Comparison of ENCODE assay signal across 10 cellular contexts in the genomic region with DNA sequence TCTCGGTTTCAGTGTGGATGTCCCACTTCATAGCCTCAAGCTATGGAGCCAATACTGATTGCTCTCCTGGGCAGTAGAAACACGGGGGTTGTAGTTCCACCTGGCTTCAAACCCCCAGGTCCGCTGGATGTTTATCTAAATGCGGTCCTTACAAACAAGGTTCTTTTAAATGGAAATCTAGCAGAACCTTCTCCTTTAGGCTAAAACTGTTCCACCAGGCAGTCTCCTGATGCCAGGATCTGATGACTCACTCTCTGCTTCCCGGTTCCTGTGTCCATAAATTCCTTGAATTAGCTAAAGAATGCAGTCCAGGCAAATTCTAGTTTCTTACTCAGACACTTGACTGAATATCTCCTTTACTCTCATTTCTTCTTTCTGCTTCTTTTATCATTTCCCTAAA.
A peak's percentile ranks its signal among the peaks of the same experiment; 100 is the strongest.
DNase-seq lines count a peak whose midpoint lies in the region; ATAC-seq and TF ChIP-seq lines count a peak whose summit lies in the region.
"Had no signal": no experiment of that assay in that cellular context is flagged by ENCODE, and none has a peak within 500 bp of the region (broad histone marks: within the 10 kb centered on the region; RNA-seq: fewer than 3 reads in every experiment).

No MANE protein-coding gene starts in this region.

- H3K79me2 ChIP-seq in fibroblast of lung (ENCODE audit: control insufficient read depth, insufficient read depth, low read length) (no peaks in the 10 kb centered on the region), trophoblast cell (ENCODE audit: control insufficient read depth, insufficient read depth, low read length, poor library complexity) (no peaks in the 10 kb centered on the region)

- H3K9me3 ChIP-seq in fibroblast of lung (ENCODE audit: control insufficient read depth, insufficient read depth, low read depth, low read length) = no peaks in the 10 kb centered on the region
- peaks cover 2% of the 10 kb centered on the region for H3K9me3 ChIP-seq in trophoblast cell (ENCODE audit: insufficient read depth, low read depth, low read length)

- peak overlapping the region; percentile 36 for H2BK120ac ChIP-seq in trophoblast cell (ENCODE audit: insufficient read depth, low read length, poor library complexity)

- no peaks in the 10 kb centered on the region for H3K4me1 ChIP-seq in fibroblast of lung (ENCODE audit: control insufficient read depth, extremely low read depth, insufficient read depth, low read length)
- H3K4me1 ChIP-seq in trophoblast cell (ENCODE audit: control insufficient read depth in 1 of 2, insufficient read depth in 2 of 2, low read length in 2 of 2) = peaks cover 0 to 2% of the 10 kb centered on the region in 2 experiments

- no peak overlapping the region for H3K4me2 ChIP-seq in fibroblast of lung (ENCODE audit: extremely low read depth, insufficient read depth, low read length)
- H3K4me2 ChIP-seq in trophoblast cell (ENCODE audit: low read length) = no peak overlapping the region

- in situ Hi-C loops in SK-MEL-5 (cut with HindIII; ENCODE audit: low pct_unique_long_range_greater_than_20kb, low sequenced_read_pairs) = no loop called here

- H3K4me3 ChIP-seq in fibroblast of lung (replicated peaks in 1 of 4; ENCODE audit: control extremely low read depth in 1 of 4, insufficient read depth in 1 of 4, low read depth in 3 of 4, low read length in 4 of 4) (no peak overlapping the region), trophoblast cell (ENCODE audit: low read depth, low read length) (no peak overlapping the region)
- H3K4me3 ChIP-seq: cardiac muscle cell had no signal

- H3K79me1 ChIP-seq in trophoblast cell (ENCODE audit: low read length) = peaks cover 11% of the 10 kb centered on the region

- H2AFZ ChIP-seq in fibroblast of lung (ENCODE audit: low read length) (peak overlapping the region; percentile 61), trophoblast cell (ENCODE audit: insufficient read depth, low read length, poor library complexity) (no peak overlapping the region)

- H3K27ac ChIP-seq in fibroblast of lung (ENCODE audit: insufficient read depth, low read length) = peak overlapping the region; percentile 22
- peak overlapping the region; percentile 91 for H3K27ac ChIP-seq in trophoblast cell (ENCODE audit: low read depth, low read length)
- H3K27ac ChIP-seq: cardiac muscle cell had no signal

- H4K8ac ChIP-seq in trophoblast cell (ENCODE audit: low read depth, low read length) = peak overlapping the region; percentile 46

- H3K9ac ChIP-seq in fibroblast of lung (ENCODE audit: insufficient read depth, low read length) = no peak overlapping the region
- no peak overlapping the region for H3K9ac ChIP-seq in trophoblast cell (ENCODE audit: low read length)

- TF ChIP-seq CTCF in fibroblast of lung (conservative IDR thresholded peaks at IDR 0.05 in 1 of 2, IDR thresholded peaks at IDR 0.05 in 1 of 2; ENCODE audit: low read depth in 1 of 2, low read length in 2 of 2) = no peak

- H3K23ac ChIP-seq in trophoblast cell (ENCODE audit: low read length) = no peak overlapping the region

- ATAC-seq in HG03159 (IDR thresholded peaks at IDR 0.05; ENCODE audit: unreplicated experiment) = no peak

- no CpG with 5 or more reads among the region's 5 CpGs for WGBS in trophoblast cell (ENCODE audit: extremely low coverage, insufficient coverage, insufficient read length)

- peak overlapping the region; percentile 55 for H4K91ac ChIP-seq in trophoblast cell (ENCODE audit: low read depth, low read length)

- H3K4ac ChIP-seq in trophoblast cell (ENCODE audit: low read depth, low read length) = no peak overlapping the region

- H3K18ac ChIP-seq in trophoblast cell (ENCODE audit: low read length) = no peak overlapping the region

- H3K36me3 ChIP-seq in fibroblast of lung (ENCODE audit: control insufficient read depth, insufficient read depth, low read length) (no peaks in the 10 kb centered on the region), trophoblast cell (ENCODE audit: control insufficient read depth in 1 of 2, insufficient read depth in 2 of 2, low read length in 2 of 2) (peaks cover 2% of the 10 kb centered on the region in 2 experiments)
- H3K36me3 ChIP-seq: cardiac muscle cell had no signal

- H2AK5ac ChIP-seq in trophoblast cell (ENCODE audit: low read length) = no peak overlapping the region

- peak overlapping the region; percentile 67 for H2BK5ac ChIP-seq in trophoblast cell (ENCODE audit: low read depth, low read length, poor library complexity)

- peak overlapping the region; percentile 46 for H2BK12ac ChIP-seq in trophoblast cell (ENCODE audit: low read length)

- H3K27me3 ChIP-seq in fibroblast of lung (ENCODE audit: control insufficient read depth, insufficient read depth, low read length) (no peaks in the 10 kb centered on the region), trophoblast cell (ENCODE audit: insufficient read depth, low read length) (no peaks in the 10 kb centered on the region)
- H3K27me3 ChIP-seq: cardiac muscle cell had no signal

- no peak overlapping the region for H3K14ac ChIP-seq in trophoblast cell (ENCODE audit: low read length)

- DNase-seq in GM03348 (ENCODE audit: low spot score) (peak; percentile 82), SK-MEL-5 (ENCODE audit: low read depth, low spot score) (peak; percentile 53), fibroblast of lung (ENCODE audit: low read depth in 2 of 2) (peak; percentile 72 to 93), trophoblast cell (peak; percentile 69 to 91), putamen (ENCODE audit: low spot score) (no peak), SK-N-DZ (ENCODE audit: low spot score) (no peak)
- DNase-seq in activated CD4-positive, alpha-beta T cell treated with anti-CD3 and anti-CD28 coated beads for 48 hours = no peak
- DNase-seq: activated CD4-positive, alpha-beta T cell treated with anti-CD3 and anti-CD28 coated beads for 4 hours had no signal

- no peak overlapping the region for H4K12ac ChIP-seq in trophoblast cell (ENCODE audit: low read depth, low read length)

- H4K20me1 ChIP-seq in fibroblast of lung (ENCODE audit: control insufficient read depth, extremely low read depth, insufficient read depth, low read length) = no peaks in the 10 kb centered on the region

Comparison
In these comparisons a context has a peak if more than half of its experiments do, and no peak if none do; other contexts are left out.
1. DNase-seq: peak in GM03348 (single experiment), SK-MEL-5 (single experiment), fibroblast of lung (2 of 2) and trophoblast cell (2 of 2); none in putamen (single experiment), SK-N-DZ (single experiment) and activated CD4-positive, alpha-beta T cell treated with anti-CD3 and anti-CD28 coated beads for 48 hours (single experiment).